Comparison of ENCODE assay signal across 12 cellular contexts in the genomic region with DNA sequence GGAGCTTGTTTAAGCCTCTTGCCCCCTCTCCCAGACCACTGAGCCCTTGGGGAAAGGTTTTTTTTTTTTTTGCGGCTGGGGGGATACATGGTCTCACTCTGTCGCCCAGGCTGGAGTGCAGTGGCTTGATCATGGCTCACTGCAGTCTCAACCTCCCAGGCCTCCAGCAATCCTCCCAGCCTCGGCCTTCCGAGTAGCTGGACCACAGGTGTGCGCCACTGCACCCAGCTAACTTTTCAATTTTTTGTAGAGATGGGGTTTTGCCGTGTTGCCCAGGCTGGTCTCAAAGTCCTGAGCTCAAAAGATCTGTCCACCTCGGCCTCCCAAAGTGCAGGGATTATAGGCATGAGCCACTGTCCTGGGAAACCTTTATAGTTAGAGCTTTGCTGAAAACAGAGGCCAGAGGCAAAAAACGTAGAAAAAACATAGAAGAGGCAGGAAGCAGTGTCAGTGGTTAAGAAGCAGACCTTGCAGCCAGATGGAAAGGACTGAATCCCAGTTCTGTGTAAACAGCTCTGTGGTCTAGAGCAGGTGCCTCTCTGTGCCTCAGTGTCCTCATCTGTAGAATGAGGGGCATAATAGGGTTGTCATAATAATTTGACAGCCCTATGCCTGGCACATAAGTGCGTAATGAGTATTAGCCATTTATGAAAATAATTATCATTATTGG. TPM values are rescaled to one million over a fixed set of nuclear protein-coding genes. Genes with fewer than 3 reads are reported as not detected.
DNase-seq lines count a peak whose midpoint lies in the region; ATAC-seq and TF ChIP-seq lines count a peak whose summit lies in the region.
"Had no signal": no experiment of that assay in that cellular context is flagged by ENCODE, and none has a peak within 500 bp of the region (broad histone marks: within the 10 kb centered on the region; RNA-seq: fewer than 3 reads in every experiment).

No MANE protein-coding gene starts in this region.

- H3K9ac ChIP-seq in KMS-11, result peak overlapping the region; percentile 51; the same call in 1 of the 2 replicates

- peak overlapping the region; percentile 98 for H3K4me2 ChIP-seq in KMS-11

- peaks cover 99% of the 10 kb centered on the region for H3K4me1 ChIP-seq in KMS-11 (ENCODE audit: low read depth, poor library complexity, severe bottlenecking)

- peaks cover 77% of the 10 kb centered on the region for H3K4me1 Mint-ChIP-seq in T-helper 1 cell treated with Interleukin-12 subunit alpha and Interleukin-12 subunit beta and Interleukin-4 antibody, amounts not matched to agents 30 μg/mL and 1 μg/mL, for 36 hours (ENCODE audit: low read depth)
- peaks cover 91% of the 10 kb centered on the region for H3K4me1 Mint-ChIP-seq in activated naive CD8-positive, alpha-beta T cell (ENCODE audit: low read depth)
- peaks cover 57 to 76% of the 10 kb centered on the region in 2 donors for H3K4me1 Mint-ChIP-seq in natural killer cell treated with Interleukin-12 subunit alpha and Interleukin-12 subunit beta and Interleukin-15 and Interleukin-18, amount 100 ng/mL, for 72 hours (ENCODE audit: low read depth in 2 of 2)

- H3K9me3 Mint-ChIP-seq in T-helper 1 cell treated with Interleukin-12 subunit alpha and Interleukin-12 subunit beta and Interleukin-4 antibody, amounts not matched to agents 30 μg/mL and 1 μg/mL, for 36 hours, result no peaks in the 10 kb centered on the region
- H3K9me3 Mint-ChIP-seq in activated naive CD8-positive, alpha-beta T cell (ENCODE audit: low read depth), result no peaks in the 10 kb centered on the region
- no peaks in the 10 kb centered on the region for H3K9me3 Mint-ChIP-seq in natural killer cell treated with Interleukin-12 subunit alpha and Interleukin-12 subunit beta and Interleukin-15 and Interleukin-18, amount 100 ng/mL, for 72 hours

- peaks cover 52% of the 10 kb centered on the region for H3K79me2 ChIP-seq in KMS-11 (ENCODE audit: insufficient read depth, low read depth)

- CTCF ChIA-PET in GM10248 (lab: Yijun Ruan, JAX), result interaction anchor here (1.0 to 9.0 kb wide), 9 partner anchors 8 to 129 kb away, joined by 3 to 76 read pairs (median 5); no protein-coding TSS in a partner anchor

- H3K4me3 Mint-ChIP-seq in T-helper 1 cell treated with Interleukin-12 subunit alpha and Interleukin-12 subunit beta and Interleukin-4 antibody, amounts not matched to agents 30 μg/mL and 1 μg/mL, for 36 hours, result peak overlapping the region; percentile 61
- H3K4me3 Mint-ChIP-seq in activated naive CD8-positive, alpha-beta T cell, result peak overlapping the region; percentile 54
- H3K4me3 Mint-ChIP-seq in natural killer cell treated with Interleukin-12 subunit alpha and Interleukin-12 subunit beta and Interleukin-15 and Interleukin-18, amount 100 ng/mL, for 72 hours, result peak overlapping the region; percentile 55

- H2AFZ ChIP-seq in KMS-11 (ENCODE audit: low read depth), result no peak overlapping the region

- peak overlapping the region; percentile 22 for H3K4me3 ChIP-seq in KMS-11 (IDR thresholded peaks at IDR 0.05; ENCODE audit: insufficient read depth, low read depth, low read length)

- TF ChIP-seq CTCF in KMS-11 (conservative IDR thresholded peaks at IDR 0.05; ENCODE audit: low read depth, low read length), result no peak
- TF ChIP-seq CTCF in GM10248 (IDR thresholded peaks at IDR 0.05; ENCODE audit: control extremely low read depth, extremely low read depth, low read depth, missing control alignments), result no peak

- peaks cover 20% of the 10 kb centered on the region for H3K36me3 Mint-ChIP-seq in T-helper 1 cell treated with Interleukin-12 subunit alpha and Interleukin-12 subunit beta and Interleukin-4 antibody, amounts not matched to agents 30 μg/mL and 1 μg/mL, for 36 hours (ENCODE audit: low read depth)
- peaks cover 2% of the 10 kb centered on the region for H3K36me3 Mint-ChIP-seq in activated naive CD8-positive, alpha-beta T cell
- no peaks in the 10 kb centered on the region for H3K36me3 Mint-ChIP-seq in natural killer cell treated with Interleukin-12 subunit alpha and Interleukin-12 subunit beta and Interleukin-15 and Interleukin-18, amount 100 ng/mL, for 72 hours

- H3K27me3 Mint-ChIP-seq in T-helper 1 cell treated with Interleukin-12 subunit alpha and Interleukin-12 subunit beta and Interleukin-4 antibody, amounts not matched to agents 30 μg/mL and 1 μg/mL, for 36 hours (ENCODE audit: low read depth), result no peaks in the 10 kb centered on the region
- no peaks in the 10 kb centered on the region for H3K27me3 Mint-ChIP-seq in activated naive CD8-positive, alpha-beta T cell
- H3K27me3 Mint-ChIP-seq in natural killer cell treated with Interleukin-12 subunit alpha and Interleukin-12 subunit beta and Interleukin-15 and Interleukin-18, amount 100 ng/mL, for 72 hours, result no peaks in the 10 kb centered on the region

- no peak for ATAC-seq in natural killer cell treated with Interleukin-12 subunit alpha and Interleukin-12 subunit beta and Interleukin-15 and Interleukin-18, amount 100 ng/mL, for 72 hours
- ATAC-seq in HG02840 (IDR thresholded peaks at IDR 0.05; ENCODE audit: low FRiP score, unreplicated experiment), result no peak
- ATAC-seq: esophagus mucosa, SK-N-SH treated with all-trans-retinoic acid at 6 μM for 48 hours had no signal

- H4K20me1 ChIP-seq in KMS-11 (ENCODE audit: insufficient read depth), result no peaks in the 10 kb centered on the region

- DNase-seq in T-helper 1 cell (no peak), GM10248 (ENCODE audit: extremely low spot score) (no peak), amygdala (lab: John Stamatoyannopoulos, UW) (no peak)
- DNase-seq in natural killer cell treated with Interleukin-12 subunit alpha and Interleukin-12 subunit beta and Interleukin-15 and Interleukin-18, amount 100 ng/mL, for 72 hours (ENCODE audit: low spot score), result no peak
- DNase-seq: HCEC 1CT had no signal

- POLR2A ChIA-PET in GM10248 (lab: Yijun Ruan, JAX), result no interaction called here

- peak overlapping the region; percentile 95 for H3K27ac ChIP-seq in KMS-11
- H3K27ac ChIP-seq: 22Rv1 had no signal

- no peaks in the 10 kb centered on the region for H3K36me3 ChIP-seq in KMS-11 (ENCODE audit: insufficient read depth)

- H3K27ac Mint-ChIP-seq in T-helper 1 cell treated with Interleukin-12 subunit alpha and Interleukin-12 subunit beta and Interleukin-4 antibody, amounts not matched to agents 30 μg/mL and 1 μg/mL, for 36 hours, result peak overlapping the region; percentile 86
- peak overlapping the region; percentile 97 for H3K27ac Mint-ChIP-seq in activated naive CD8-positive, alpha-beta T cell
- H3K27ac Mint-ChIP-seq in natural killer cell treated with Interleukin-12 subunit alpha and Interleukin-12 subunit beta and Interleukin-15 and Interleukin-18, amount 100 ng/mL, for 72 hours, result peak overlapping the region; percentile 51 to 60

- H3K27me3 ChIP-seq in KMS-11 (ENCODE audit: insufficient read depth, low read depth), result no peaks in the 10 kb centered on the region

RNA-seq across cellular contexts. Expression of a gene that starts 33.1 kb away (rescaled TPM):
- 10 to 100 TPM; 17.5 to 34.5 TPM for total RNA-seq in natural killer cell treated with Interleukin-12 subunit alpha and Interleukin-12 subunit beta and Interleukin-15 and Interleukin-18, amount 100 ng/mL, for 72 hours
